In genomic region chr4:2006956-2007653, GRCh38 we compare ENCODE assay signal across 10 cellular contexts. TPM values are rescaled to one million over a fixed set of nuclear protein-coding genes. Genes with fewer than 3 reads are reported as not detected.
DNase-seq lines count a peak whose midpoint lies in the region; ATAC-seq and TF ChIP-seq lines count a peak whose summit lies in the region.
"Had no signal": no experiment of that assay in that cellular context is flagged by ENCODE, and none has a peak within 500 bp of the region (broad histone marks: within the 10 kb centered on the region; RNA-seq: fewer than 3 reads in every experiment).

No MANE protein-coding gene starts in this region.

- peaks cover 2% of the 10 kb centered on the region for H3K27me3 Mint-ChIP-seq in activated CD4-positive, alpha-beta T cell treated with anti-CD3 and anti-CD28 coated beads, Interleukin-2, amount 10 ng/mL, durations not matched to agents 7 days and 5 days
- no peaks in the 10 kb centered on the region for H3K27me3 Mint-ChIP-seq in activated T-helper 17 cell treated with anti-CD3 and anti-CD28 coated beads, Interleukin-2, amount 50 U/mL, for 72 hours

- no peak for TF ChIP-seq CTCF in testis (IDR thresholded peaks at IDR 0.05)

- H3K9ac ChIP-seq in iPS-20b (ENCODE audit: low read depth, low read length), result no peak overlapping the region
- peak overlapping the region in 4 of 5 donors; percentile 68 to 84 (median 79) for H3K9ac ChIP-seq in subcutaneous abdominal adipose tissue (ENCODE audit: low read length in 5 of 5)

- peaks cover 43% of the 10 kb centered on the region for H3K4me1 Mint-ChIP-seq in activated CD4-positive, alpha-beta T cell treated with anti-CD3 and anti-CD28 coated beads, Interleukin-2, amount 10 ng/mL, durations not matched to agents 7 days and 5 days
- peaks cover 38% of the 10 kb centered on the region for H3K4me1 Mint-ChIP-seq in activated T-helper 17 cell treated with anti-CD3 and anti-CD28 coated beads, Interleukin-2, amount 50 U/mL, for 72 hours

- TF ChIP-seq POLR2A in testis (IDR thresholded peaks at IDR 0.05), result no peak

- H3K4me1 ChIP-seq in iPS-20b (ENCODE audit: insufficient read depth, low read length) (peaks cover 3% of the 10 kb centered on the region; the same call in 1 of the 2 replicates), subcutaneous abdominal adipose tissue (ENCODE audit: control insufficient read depth in 5 of 5, insufficient read depth in 5 of 5, low read length in 5 of 5) (peaks cover 3 to 38% (median 23%) of the 10 kb centered on the region in 5 donors), testis (peaks cover 16% of the 10 kb centered on the region)

- WGBS in testis, 2 donors, result 41 to 58% methylated on average over 15 of the region's 15 CpGs

- H3K27ac ChIP-seq in iPS-20b (ENCODE audit: low read length) (no peak overlapping the region), subcutaneous abdominal adipose tissue (ENCODE audit: low read depth, low read length) (no peak overlapping the region), testis (no peak overlapping the region)

- no peak for ATAC-seq in activated T-helper 17 cell treated with anti-CD3 and anti-CD28 coated beads, Interleukin-2, amount 50 U/mL, for 72 hours (replicated peaks)

- peak overlapping the region; percentile 89 for H3K4me3 Mint-ChIP-seq in activated CD4-positive, alpha-beta T cell treated with anti-CD3 and anti-CD28 coated beads, Interleukin-2, amount 10 ng/mL, durations not matched to agents 7 days and 5 days
- peak overlapping the region; percentile 90 for H3K4me3 Mint-ChIP-seq in activated T-helper 17 cell treated with anti-CD3 and anti-CD28 coated beads, Interleukin-2, amount 50 U/mL, for 72 hours

- intact Hi-C loops in testis (cut with DNase I; ENCODE audit: low total_unique reads), result no loop called here

- H3K9me3 ChIP-seq in iPS-20b (ENCODE audit: insufficient read depth, low read depth, low read length) (no peaks in the 10 kb centered on the region), subcutaneous abdominal adipose tissue (ENCODE audit: control insufficient read depth in 5 of 5, low read length in 5 of 5) (no peaks in the 10 kb centered on the region), testis (no peaks in the 10 kb centered on the region)

- peak overlapping the region; percentile 91 for H3K27ac Mint-ChIP-seq in activated CD4-positive, alpha-beta T cell treated with anti-CD3 and anti-CD28 coated beads, Interleukin-2, amount 10 ng/mL, durations not matched to agents 7 days and 5 days
- peak overlapping the region; percentile 93 for H3K27ac Mint-ChIP-seq in activated T-helper 17 cell treated with anti-CD3 and anti-CD28 coated beads, Interleukin-2, amount 50 U/mL, for 72 hours

- H3K36me3 Mint-ChIP-seq in activated CD4-positive, alpha-beta T cell treated with anti-CD3 and anti-CD28 coated beads, Interleukin-2, amount 10 ng/mL, durations not matched to agents 7 days and 5 days (ENCODE audit: low read depth), result peaks cover 36% of the 10 kb centered on the region
- peaks cover 53% of the 10 kb centered on the region for H3K36me3 Mint-ChIP-seq in activated T-helper 17 cell treated with anti-CD3 and anti-CD28 coated beads, Interleukin-2, amount 50 U/mL, for 72 hours (ENCODE audit: low read depth)

- no peaks in the 10 kb centered on the region for H3K9me3 Mint-ChIP-seq in activated CD4-positive, alpha-beta T cell treated with anti-CD3 and anti-CD28 coated beads, Interleukin-2, amount 10 ng/mL, durations not matched to agents 7 days and 5 days
- H3K9me3 Mint-ChIP-seq in activated T-helper 17 cell treated with anti-CD3 and anti-CD28 coated beads, Interleukin-2, amount 50 U/mL, for 72 hours, result no peaks in the 10 kb centered on the region

- H3K36me3 ChIP-seq in iPS-20b (ENCODE audit: insufficient read depth, low read depth, low read length), result peaks cover 31% of the 10 kb centered on the region
- peaks cover 0 to 15% (median 4%) of the 10 kb centered on the region in 5 donors for H3K36me3 ChIP-seq in subcutaneous abdominal adipose tissue (ENCODE audit: control insufficient read depth in 5 of 5, insufficient read depth in 5 of 5, low read length in 5 of 5)
- no peaks in the 10 kb centered on the region for H3K36me3 ChIP-seq in testis (ENCODE audit: low read depth, missing control alignments)

- CTCF ChIA-PET in activated CD4-positive, alpha-beta T cell treated with anti-CD3 and anti-CD28 coated beads, Interleukin-2, amount 10 ng/mL, durations not matched to agents 7 days and 5 days (lab: Charles Lee), result interaction anchor here (0.7 to 2.6 kb wide), 2 partner anchors 11 to 80 kb away, joined by 4 to 6 read pairs; no protein-coding TSS in a partner anchor

- no peaks in the 10 kb centered on the region; the same call in 1 of the 2 replicates for H3K27me3 ChIP-seq in iPS-20b (ENCODE audit: insufficient read depth, low read length)
- H3K27me3 ChIP-seq in subcutaneous abdominal adipose tissue (ENCODE audit: control insufficient read depth in 5 of 5, insufficient read depth in 4 of 5, low read length in 5 of 5), result no peaks in the 10 kb centered on the region
- H3K27me3 ChIP-seq in testis, result no peaks in the 10 kb centered on the region

- peak overlapping the region; percentile 93 for H3K4me3 ChIP-seq in iPS-20b (ENCODE audit: low read length)
- peak overlapping the region; percentile 61 to 100 (median 72) for H3K4me3 ChIP-seq in subcutaneous abdominal adipose tissue (ENCODE audit: low read depth in 1 of 5, low read length in 5 of 5)
- no peak overlapping the region for H3K4me3 ChIP-seq in testis

- DNase-seq in activated CD4-positive, alpha-beta T cell treated with anti-CD3 and anti-CD28 coated beads, Interleukin-2, amount 10 ng/mL, durations not matched to agents 7 days and 5 days, result no peak
- no peak for DNase-seq in activated CD4-positive, alpha-beta T cell treated with anti-CD3 and anti-CD28 coated beads, Interleukin-2, amount 50 U/mL, for 4 hours
- DNase-seq in testis, result no peak
- DNase-seq in iPS-NIHi7 (ENCODE audit: extremely low spot score), result no peak
- DNase-seq in activated gamma-delta T cell treated with Interleukin-2 at 50 U/mL for 16 hours, result no peak
- DNase-seq: central memory CD4-positive, alpha-beta T cell; NCI-H1930 had no signal

- POLR2A ChIA-PET in activated CD4-positive, alpha-beta T cell treated with anti-CD3 and anti-CD28 coated beads, Interleukin-2, amount 10 ng/mL, durations not matched to agents 7 days and 5 days (lab: Charles Lee), result no interaction called here

RNA-seq across cellular contexts. Expression of gene NELFA, which starts 1.7 kb away (rescaled TPM):
- total RNA-seq in activated CD4-positive, alpha-beta T cell treated with anti-CD3 and anti-CD28 coated beads, Interleukin-2, amount 10 ng/mL, durations not matched to agents 7 days and 5 days, result 10 to 100 TPM; 34.7 to 36.2 TPM
- total RNA-seq in activated T-helper 17 cell treated with anti-CD3 and anti-CD28 coated beads, Interleukin-2, amount 50 U/mL, for 72 hours, result 10 to 100 TPM; 40.8 to 42.7 TPM
- total RNA-seq in testis, result 10 to 100 TPM; 72.5 to 77.9 TPM
- 61.0 TPM for polyA plus RNA-seq in testis (ENCODE audit: insufficient read depth, low read depth, low replicate concordance)

RNA-seq across cellular contexts. Expression of gene NAT8L, which starts 52.0 kb away (rescaled TPM):
- under 1 TPM in 1 of 2 experiments, not detected in 1; 0.07 TPM for total RNA-seq in activated CD4-positive, alpha-beta T cell treated with anti-CD3 and anti-CD28 coated beads, Interleukin-2, amount 10 ng/mL, durations not matched to agents 7 days and 5 days
- under 1 TPM in 1 of 2 donors, not detected in 1; 0.22 TPM for total RNA-seq in activated T-helper 17 cell treated with anti-CD3 and anti-CD28 coated beads, Interleukin-2, amount 50 U/mL, for 72 hours
- total RNA-seq in testis, result 10 to 100 TPM; 56.6 to 82.9 TPM
- polyA plus RNA-seq in testis (ENCODE audit: insufficient read depth, low read depth, low replicate concordance), result 36.6 TPM

Comparison
In these comparisons a context has a peak if more than half of its experiments do, and no peak if none do; other contexts are left out.
1. H3K4me3 ChIP-seq: peak in iPS-20b (single experiment) and subcutaneous abdominal adipose tissue (5 of 5); none in testis (0 of 2).
2. RNA of gene NAT8L, which starts 52.0 kb away (total RNA-seq): 56.6 to 82.9 TPM in testis; 0.22 TPM in activated T-helper 17 cell treated with anti-CD3 and anti-CD28 coated beads, Interleukin-2, amount 50 U/mL, for 72 hours and 0.07 TPM in activated CD4-positive, alpha-beta T cell treated with anti-CD3 and anti-CD28 coated beads, Interleukin-2, amount 10 ng/mL, durations not matched to agents 7 days and 5 days; every median in the first group is over 10 times any median in the second.